8 cellular contexts compared by ENCODE assay signal in genomic region chr2:84458436-84459027, GRCh38. TPM values are rescaled to one million over a fixed set of nuclear protein-coding genes. Genes with fewer than 3 reads are reported as not detected.
DNase-seq lines count a peak whose midpoint lies in the region; ATAC-seq and TF ChIP-seq lines count a peak whose summit lies in the region.

No MANE protein-coding gene starts in this region.

- no peak for TF ChIP-seq CTCF in C4-2B (conservative IDR thresholded peaks at IDR 0.05)
- TF ChIP-seq CTCF in activated B cell treated with CpG ODN at 0.5 μM for 24 hours (IDR thresholded peaks at IDR 0.05): no peak

- peaks cover 9% of the 10 kb centered on the region for H3K36me3 Mint-ChIP-seq in activated B cell treated with CpG ODN at 0.5 μM for 24 hours (ENCODE audit: low read depth)
- no peaks in the 10 kb centered on the region for H3K36me3 Mint-ChIP-seq in natural killer cell treated with Interleukin-12 subunit alpha and Interleukin-12 subunit beta and Interleukin-15 and Interleukin-18, amount 100 ng/mL, for 72 hours

- POLR2A ChIA-PET in activated B cell treated with CpG ODN at 0.5 μM for 24 hours (lab: Charles Lee): interaction anchor here (1.6 kb wide), 1 partner anchor 448 kb away, joined by 7 read pairs; the partner anchor contains the start of gene TMSB10

- H3K4me3 Mint-ChIP-seq in activated B cell treated with CpG ODN at 0.5 μM for 24 hours: peak overlapping the region; percentile 93
- peak overlapping the region; percentile 94 for H3K4me3 Mint-ChIP-seq in natural killer cell treated with Interleukin-12 subunit alpha and Interleukin-12 subunit beta and Interleukin-15 and Interleukin-18, amount 100 ng/mL, for 72 hours

- DNase-seq in activated B cell treated with CpG ODN at 0.5 μM for 24 hours (no peak), DMS114 treated with DMSO at 0.1 percent for 48 hours (lab: John Stamatoyannopoulos, UW; ENCODE audit: unreplicated experiment) (no peak), pons (ENCODE audit: low spot score) (no peak)
- no peak for DNase-seq in natural killer cell treated with Interleukin-12 subunit alpha and Interleukin-12 subunit beta and Interleukin-15 and Interleukin-18, amount 100 ng/mL, for 72 hours (ENCODE audit: low spot score)

- no peaks in the 10 kb centered on the region for H3K9me3 Mint-ChIP-seq in activated B cell treated with CpG ODN at 0.5 μM for 24 hours
- H3K9me3 Mint-ChIP-seq in natural killer cell treated with Interleukin-12 subunit alpha and Interleukin-12 subunit beta and Interleukin-15 and Interleukin-18, amount 100 ng/mL, for 72 hours: no peaks in the 10 kb centered on the region

- intact Hi-C loops in activated B cell treated with CpG ODN at 0.5 μM for 24 hours (cut with micrococcal nuclease): loop anchor here (1.0 to 2.0 kb wide), 3 partner anchors 58 to 960 kb away; partner anchors contain the start of genes DNAH6, SH2D6 and TGOLN2

- no peaks in the 10 kb centered on the region for H3K27me3 Mint-ChIP-seq in activated B cell treated with CpG ODN at 0.5 μM for 24 hours
- no peaks in the 10 kb centered on the region for H3K27me3 Mint-ChIP-seq in natural killer cell treated with Interleukin-12 subunit alpha and Interleukin-12 subunit beta and Interleukin-15 and Interleukin-18, amount 100 ng/mL, for 72 hours

- ATAC-seq in GM19351 (IDR thresholded peaks at IDR 0.05; ENCODE audit: unreplicated experiment): peak; percentile 36
- ATAC-seq in HG03378 (IDR thresholded peaks at IDR 0.05; ENCODE audit: unreplicated experiment): peak; percentile 7
- peak; percentile 11 for ATAC-seq in activated B cell treated with CpG ODN at 0.5 μM for 24 hours (ENCODE audit: low read depth)
- ATAC-seq in esophagus mucosa: peak; percentile 39
- ATAC-seq in natural killer cell treated with Interleukin-12 subunit alpha and Interleukin-12 subunit beta and Interleukin-15 and Interleukin-18, amount 100 ng/mL, for 72 hours: peak; percentile 26 to 60

- peaks cover 35% of the 10 kb centered on the region for H3K4me1 Mint-ChIP-seq in activated B cell treated with CpG ODN at 0.5 μM for 24 hours
- H3K4me1 Mint-ChIP-seq in natural killer cell treated with Interleukin-12 subunit alpha and Interleukin-12 subunit beta and Interleukin-15 and Interleukin-18, amount 100 ng/mL, for 72 hours (ENCODE audit: low read depth in 2 of 2): peaks cover 33 to 38% of the 10 kb centered on the region in 2 donors

- CTCF ChIA-PET in activated B cell treated with CpG ODN at 0.5 μM for 24 hours (lab: Charles Lee): interaction anchor here (0.5 to 1.2 kb wide), 2 partner anchors 467 to 519 kb away, joined by 5 read pairs; no protein-coding TSS in a partner anchor

- peak overlapping the region; percentile 93 for H3K27ac ChIP-seq in C4-2B

- H3K27ac Mint-ChIP-seq in activated B cell treated with CpG ODN at 0.5 μM for 24 hours: peak overlapping the region; percentile 98
- peak overlapping the region; percentile 90 to 95 for H3K27ac Mint-ChIP-seq in natural killer cell treated with Interleukin-12 subunit alpha and Interleukin-12 subunit beta and Interleukin-15 and Interleukin-18, amount 100 ng/mL, for 72 hours

RNA-seq across cellular contexts. Expression of gene SUCLG1, which starts 0.5 kb away (rescaled TPM):
- total RNA-seq in activated B cell treated with CpG ODN at 0.5 μM for 24 hours (45.3 and 45.9 TPM in 2 replicates), esophagus mucosa (90.5 TPM)
- total RNA-seq in natural killer cell treated with Interleukin-12 subunit alpha and Interleukin-12 subunit beta and Interleukin-15 and Interleukin-18, amount 100 ng/mL, for 72 hours: 10 to 100 TPM; 58.1 to 67.8 TPM

RNA-seq across cellular contexts. Expression of gene DNAH6, which starts 57.8 kb away (rescaled TPM):
- total RNA-seq in activated B cell treated with CpG ODN at 0.5 μM for 24 hours: 0.34 and 0.82 TPM in 2 replicates
- 0.04 TPM for total RNA-seq in esophagus mucosa
- 1 to 10 TPM in 1 of 2 donors, under 1 TPM in 1; 0.48 to 1.0 TPM for total RNA-seq in natural killer cell treated with Interleukin-12 subunit alpha and Interleukin-12 subunit beta and Interleukin-15 and Interleukin-18, amount 100 ng/mL, for 72 hours
